In genomic region chr7:129170373-129171021, GRCh38 we compare ENCODE assay signal across 1 cellular context.
A peak's percentile ranks its signal among the peaks of the same experiment; 100 is the strongest.
TF ChIP-seq lines count a peak whose summit lies in the region.

No MANE protein-coding gene starts in this region.

TF ChIP-seq in WTC11, 78 proteins besides CTCF, POLR2A, EP300 and RAD21 (continued from another document):
- 0 out of 2 replicates have a peak, but pooled peaks have one; percentile 36 for TF ChIP-seq AR (CRISPR knock-in tag; IDR thresholded peaks at IDR 0.05)
TF ChIP-seq in WTC11: peak in this region for 6.
